8 cellular contexts compared by ENCODE assay signal in genomic region chr2:20350105-20350712, GRCh38.
DNase-seq lines count a peak whose midpoint lies in the region; ATAC-seq lines count a peak whose summit lies in the region.

No MANE protein-coding gene starts in this region.

- peak overlapping the region; percentile 99 for H3K27ac ChIP-seq in HUES6 (ENCODE audit: low read depth, low read length)
- peak overlapping the region; percentile 87 to 99 (median 97) for H3K27ac ChIP-seq in skin epidermis

- ATAC-seq in GM21515 (IDR thresholded peaks at IDR 0.05; ENCODE audit: unreplicated experiment), result peak; percentile 24

- peak overlapping the region; percentile 81 for H3K4me3 ChIP-seq in HUES6 (ENCODE audit: low read depth, low read length)
- H3K4me3 ChIP-seq in iPS-18c (ENCODE audit: insufficient read depth, low read depth, low read length), result peak overlapping the region; percentile 77
- peak overlapping the region; percentile 74 to 91 (median 87) for H3K4me3 ChIP-seq in skin epidermis

- H3K9me3 ChIP-seq in ES-I3 (ENCODE audit: control insufficient read depth, insufficient read depth, low read length) (no peaks in the 10 kb centered on the region), HUES6 (ENCODE audit: control insufficient read depth, insufficient read depth, low read depth, low read length) (no peaks in the 10 kb centered on the region), iPS-18c (ENCODE audit: control insufficient read depth, insufficient read depth, low read length) (no peaks in the 10 kb centered on the region)

- no peaks in the 10 kb centered on the region for H3K27me3 ChIP-seq in HUES6 (ENCODE audit: control insufficient read depth, insufficient read depth, low read length)

- H3K4me1 ChIP-seq in ES-I3 (ENCODE audit: insufficient read depth, low read length) (peaks cover 18% of the 10 kb centered on the region), HUES6 (ENCODE audit: control insufficient read depth, insufficient read depth, low read length) (peaks cover 52% of the 10 kb centered on the region)

- no peaks in the 10 kb centered on the region for H3K36me3 ChIP-seq in ES-I3 (ENCODE audit: insufficient read depth, low read length)
- no peaks in the 10 kb centered on the region for H3K36me3 ChIP-seq in HUES6 (ENCODE audit: control insufficient read depth, insufficient read depth, low read length)

- DNase-seq in T-helper 1 cell, result peak; percentile 35 to 64 (median 39)
- peak; percentile 67 for DNase-seq in astrocyte of the hippocampus (ENCODE audit: low read depth, low spot score)
- no peak for DNase-seq in HPDE6-E6E7 (ENCODE audit: extremely low spot score)

- peak overlapping the region; percentile 97 for H3K9ac ChIP-seq in ES-I3 (ENCODE audit: low read depth, low read length)
- H3K9ac ChIP-seq in HUES6 (ENCODE audit: low read length), result peak overlapping the region; percentile 100
